Comparison of ENCODE assay signal across 16 cellular contexts in the genomic region with DNA sequence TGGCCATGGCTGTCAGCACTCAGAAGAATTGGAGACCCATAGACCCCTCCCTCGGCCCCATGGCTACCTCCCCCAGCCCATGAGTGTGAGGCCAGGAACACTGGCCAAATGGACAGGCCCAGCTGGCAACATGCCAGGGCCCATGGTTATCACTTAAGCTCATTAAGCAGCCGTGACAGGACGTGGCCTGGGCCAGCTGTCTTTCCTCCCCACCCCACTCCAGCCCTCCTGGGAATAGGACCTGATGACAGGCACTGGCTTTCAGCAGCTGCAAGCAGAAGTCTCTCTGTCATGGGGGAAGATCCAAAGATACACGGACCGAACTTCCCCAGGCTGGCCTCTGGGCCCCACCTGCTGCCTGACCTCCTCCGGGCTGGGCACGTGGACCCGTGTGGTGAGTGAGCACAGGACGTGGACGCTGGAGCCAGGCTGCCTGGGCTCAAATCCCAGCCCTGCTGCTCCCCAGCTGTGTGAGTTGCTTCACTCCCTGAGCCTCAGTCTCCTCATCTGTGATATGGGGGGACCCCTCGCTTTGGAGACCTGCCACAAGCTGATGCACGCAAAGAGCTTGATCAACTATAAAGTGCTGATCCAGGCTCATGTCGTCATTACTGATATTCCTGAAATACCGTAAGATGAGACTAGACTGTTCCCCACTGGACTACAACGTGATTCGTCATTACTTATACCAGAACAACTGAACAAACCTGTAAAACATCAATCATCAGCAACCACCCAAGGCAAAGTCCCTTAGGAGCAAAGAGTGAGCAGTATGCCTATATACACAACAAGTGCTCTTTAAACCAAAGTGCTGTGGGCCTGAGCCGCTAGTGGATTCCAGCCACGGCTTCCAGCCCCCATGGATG. TPM values are rescaled to one million over a fixed set of nuclear protein-coding genes. Genes with fewer than 3 reads are reported as not detected.
DNase-seq lines count a peak whose midpoint lies in the region; ATAC-seq and TF ChIP-seq lines count a peak whose summit lies in the region.
"Had no signal": no experiment of that assay in that cellular context is flagged by ENCODE, and none has a peak within 500 bp of the region (broad histone marks: within the 10 kb centered on the region; RNA-seq: fewer than 3 reads in every experiment).

No MANE protein-coding gene starts in this region.

- peaks cover 3 to 35% (median 20%) of the 10 kb centered on the region in 9 donors for H3K4me1 ChIP-seq in heart right ventricle
- H3K4me1 ChIP-seq in spleen: peaks cover 0 to 19% (median 3%) of the 10 kb centered on the region in 6 donors
- H3K4me1 ChIP-seq: A549 had no signal

- intact Hi-C loops in heart right ventricle (cut with DNase I): loop anchor here in 2 of 10 donors (2.0 to 10.0 kb wide), 2 partner anchors 106 kb away; no protein-coding TSS in a partner anchor
- intact Hi-C loops in spleen (cut with DNase I; ENCODE audit: low total_unique reads): no loop called here

- H3K9me3 ChIP-seq in heart right ventricle (no peaks in the 10 kb centered on the region), spleen (no peaks in the 10 kb centered on the region)
- H3K9me3 ChIP-seq: A549 had no signal

- no peak for TF ChIP-seq CTCF in heart right ventricle (IDR thresholded peaks at IDR 0.05)
- TF ChIP-seq CTCF in spleen (IDR thresholded peaks at IDR 0.05 in 8 of 11, conservative IDR thresholded peaks at IDR 0.05 in 3 of 11): no peak

- no peaks in the 10 kb centered on the region for H3K36me3 ChIP-seq in heart right ventricle
- H3K36me3 ChIP-seq in spleen: peaks cover 0 to 2% (median 0%) of the 10 kb centered on the region in 6 donors

- peak; percentile 16 for DNase-seq in NCI-H1436 (lab: John Stamatoyannopoulos, UW)
- no peak for DNase-seq in NCI-H1436 treated with DMSO at 0.1 percent for 48 hours (lab: John Stamatoyannopoulos, UW)
- peak; percentile 100 for DNase-seq in SK-N-DZ (ENCODE audit: low spot score)
- DNase-seq in heart right ventricle: peak; percentile 85 to 86
- peak; percentile 84 for DNase-seq in spleen
- DNase-seq in NCI-H2107 treated with DMSO at 0.1 percent for 48 hours (lab: John Stamatoyannopoulos, UW; ENCODE audit: unreplicated experiment): no peak
- DNase-seq in activated CD4-positive, alpha-beta T cell treated with anti-CD3 and anti-CD28 coated beads for 48 hours: no peak
- DNase-seq in AG08396 (ENCODE audit: low spot score): no peak
- DNase-seq: activated effector memory CD4-positive, alpha-beta T cell treated with Interleukin-2 at 50 U/mL for 16 hours; cortex of kidney; H9; hippocampal formation; NCI-H526 treated with DMSO at 0.1 percent for 48 hours; stimulated activated CD4-positive, alpha-beta T cell treated with anti-CD3 and anti-CD28 coated beads, Interleukin-2, amount 100 ng/mL, for 24 hours had no signal

- H3K27me3 ChIP-seq in heart right ventricle (peaks cover 0 to 23% (median 12%) of the 10 kb centered on the region in 7 donors), spleen (replicated peaks in 1 of 7) (no peaks in the 10 kb centered on the region)

- H3K4me3 ChIP-seq in heart right ventricle (no peak overlapping the region), spleen (no peak overlapping the region)
- H3K4me3 ChIP-seq: A549 had no signal

- TF ChIP-seq POLR2A in spleen (IDR thresholded peaks at IDR 0.05): no peak

- H3K27ac ChIP-seq in heart right ventricle (peak overlapping the region in 2 of 10 donors; percentile 10 to 51), spleen (no peak overlapping the region)
- H3K27ac ChIP-seq: A549, HL-60 had no signal

- WGBS in heart right ventricle, 2 donors: 18 to 20% methylated on average over 18 of the region's 18 CpGs
- 59 to 78% (median 65%) methylated on average over 17 to 18 of the region's 18 CpGs for WGBS in spleen, 5 donors

- ATAC-seq in heart right ventricle: peak; percentile 86 to 94 (median 93)

RNA-seq across cellular contexts. Expression of a gene that starts 22.0 kb away (rescaled TPM):
- 11.6 and 15.9 TPM in 2 replicates for polyA plus RNA-seq in SK-N-DZ (2014; cell fraction: cytosol; rRNA removed)
- 6.4 and 8.6 TPM in 2 replicates for polyA plus RNA-seq in SK-N-DZ (2014; cell fraction: nucleus; rRNA removed)
- total RNA-seq in heart right ventricle (10 to 100 TPM in 5 of 10 donors, 1 to 10 TPM in 5; 1.8 to 17.2 (median 8.9) TPM), spleen (10 to 100 TPM; 12.9 to 88.7 (median 34.9) TPM)
- polyA plus RNA-seq in heart right ventricle (10 to 100 TPM in 1 of 2 donors, 1 to 10 TPM in 1; 6.9 to 14.1 TPM), spleen (10 to 100 TPM in 1 of 3 donors, 1 to 10 TPM in 2; 1.7 to 13.5 (median 2.9) TPM)

Comparison
In these comparisons a context has a peak if more than half of its experiments do, and no peak if none do; other contexts are left out.
1. DNase-seq: peak in NCI-H1436 (single experiment), SK-N-DZ (single experiment), heart right ventricle (2 of 2) and spleen (single experiment); none in NCI-H1436 treated with DMSO at 0.1 percent for 48 hours (single experiment), NCI-H2107 treated with DMSO at 0.1 percent for 48 hours (single experiment), activated CD4-positive, alpha-beta T cell treated with anti-CD3 and anti-CD28 coated beads for 48 hours (single experiment) and AG08396 (single experiment).